Comparison of ENCODE assay signal across 9 cellular contexts in the genomic region with DNA sequence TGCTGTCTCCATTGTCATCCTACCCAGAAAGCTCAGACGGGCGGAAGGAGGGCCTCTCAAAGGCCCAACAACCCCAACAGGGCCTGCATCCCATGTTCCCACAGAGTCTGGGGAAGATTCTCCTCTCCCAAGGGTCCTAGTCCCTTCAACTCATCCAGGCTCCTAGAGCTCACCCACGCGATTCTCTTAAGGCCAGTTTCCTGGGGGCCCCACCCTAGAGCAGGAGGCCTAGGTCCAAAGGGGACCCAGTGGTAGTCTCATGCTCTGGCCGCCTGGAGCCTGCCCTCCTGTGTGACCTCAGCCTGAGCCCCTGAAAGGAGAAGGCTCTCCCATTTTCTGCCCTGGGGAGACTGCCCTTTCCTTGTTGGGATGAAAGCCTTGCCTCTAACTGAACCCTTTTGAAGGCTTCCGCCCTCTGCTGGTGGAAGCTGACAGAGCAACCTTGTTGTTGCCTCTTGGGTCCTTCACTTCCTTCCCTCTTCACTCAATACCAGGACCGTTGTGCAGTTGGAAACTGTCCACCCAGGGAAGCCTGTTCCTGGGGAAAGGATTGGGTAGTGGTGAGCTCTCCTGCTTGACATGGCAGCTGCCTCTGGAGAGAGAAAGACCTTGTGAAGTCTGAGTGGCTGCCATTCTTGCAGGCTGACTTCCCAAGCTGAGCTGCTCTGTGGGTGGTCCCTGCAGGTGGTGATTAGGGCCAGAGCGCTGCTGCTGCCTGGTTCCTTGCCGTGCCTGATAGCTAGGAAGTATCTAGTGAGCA.
DNase-seq lines count a peak whose midpoint lies in the region; ATAC-seq, FAIRE-seq and TF ChIP-seq lines count a peak whose summit lies in the region.
"Had no signal": no experiment of that assay in that cellular context is flagged by ENCODE, and none has a peak within 500 bp of the region (broad histone marks: within the 10 kb centered on the region; RNA-seq: fewer than 3 reads in every experiment).

No MANE protein-coding gene starts in this region.

- H3F3A ChIP-seq in SK-N-SH (replicated peaks; ENCODE audit: insufficient read depth) = no peaks in the 10 kb centered on the region

- H3K27me3 Mint-ChIP-seq in stimulated activated naive B cell treated with anti-CD40 and anti-IgM and Interleukin-4, amounts not matched to agents 10 μg/mL and 1 μg/mL and 100 μg/mL, for 72 hours = no peaks in the 10 kb centered on the region
- H3K27me3 Mint-ChIP-seq: stimulated activated naive CD8-positive, alpha-beta T cell treated with anti-CD3 and anti-CD28 coated beads, Interleukin-15, Interleukin-2, amounts not matched to agents 100 ng/mL and 50 ng/mL, for 24 hours had no signal

- no peaks in the 10 kb centered on the region for H3K9me3 Mint-ChIP-seq in stimulated activated naive B cell treated with anti-CD40 and anti-IgM and Interleukin-4, amounts not matched to agents 10 μg/mL and 1 μg/mL and 100 μg/mL, for 72 hours
- H3K9me3 Mint-ChIP-seq: stimulated activated naive CD8-positive, alpha-beta T cell treated with anti-CD3 and anti-CD28 coated beads, Interleukin-15, Interleukin-2, amounts not matched to agents 100 ng/mL and 50 ng/mL, for 24 hours had no signal

- no peaks in the 10 kb centered on the region for H3K9me3 ChIP-seq in SK-N-SH
- no peaks in the 10 kb centered on the region for H3K9me3 ChIP-seq in kidney (ENCODE audit: control insufficient read depth in 1 of 2, low read length in 2 of 2)

- H3K4me2 ChIP-seq in SK-N-SH = no peak overlapping the region

- no peak overlapping the region for H3K27ac Mint-ChIP-seq in stimulated activated naive B cell treated with anti-CD40 and anti-IgM and Interleukin-4, amounts not matched to agents 10 μg/mL and 1 μg/mL and 100 μg/mL, for 72 hours
- H3K27ac Mint-ChIP-seq: stimulated activated naive CD8-positive, alpha-beta T cell treated with anti-CD3 and anti-CD28 coated beads, Interleukin-15, Interleukin-2, amounts not matched to agents 100 ng/mL and 50 ng/mL, for 24 hours had no signal

- H3K4me1 ChIP-seq in SK-N-SH (ENCODE audit: control insufficient read depth in 1 of 2, insufficient read depth in 2 of 2, low read depth in 1 of 2, low read length in 1 of 2) = peaks cover 0 to 3% of the 10 kb centered on the region in 2 experiments; a peak in 1 of 4 replicates
- H3K4me1 ChIP-seq in kidney (ENCODE audit: control insufficient read depth in 1 of 2, insufficient read depth in 1 of 2, low read depth in 1 of 2, low read length in 2 of 2) = no peaks in the 10 kb centered on the region

- CTCF ChIA-PET in SK-N-SH (lab: Yijun Ruan, JAX) = interaction anchor here (0.7 to 3.5 kb wide), 17 partner anchors 9 to 385 kb away, joined by 3 to 16 read pairs (median 4); a partner anchor contains a TSS

- H3K4me3 Mint-ChIP-seq in stimulated activated naive B cell treated with anti-CD40 and anti-IgM and Interleukin-4, amounts not matched to agents 10 μg/mL and 1 μg/mL and 100 μg/mL, for 72 hours = no peak overlapping the region
- H3K4me3 Mint-ChIP-seq: stimulated activated naive CD8-positive, alpha-beta T cell treated with anti-CD3 and anti-CD28 coated beads, Interleukin-15, Interleukin-2, amounts not matched to agents 100 ng/mL and 50 ng/mL, for 24 hours had no signal

- H3K27ac ChIP-seq in SK-N-SH (ENCODE audit: low read depth in 2 of 2, low read length in 1 of 2) (no peak overlapping the region; a peak in 1 of 4 replicates), kidney (ENCODE audit: low read depth in 2 of 2, low read length in 2 of 2) (no peak overlapping the region)

- no peaks in the 10 kb centered on the region for H3K9me2 ChIP-seq in SK-N-SH

- TF ChIP-seq CTCF in SK-N-SH (IDR thresholded peaks at IDR 0.05) = peak; percentile 65
- peak; percentile 58 for TF ChIP-seq CTCF in kidney (IDR thresholded peaks at IDR 0.05; ENCODE audit: borderline replicate concordance, extremely low read depth, insufficient read depth)

- no peak for TF ChIP-seq EP300 in SK-N-SH (IDR thresholded peaks at IDR 0.05; ENCODE audit: borderline replicate concordance in 1 of 2, low read depth in 1 of 2, low read length in 1 of 2)

- H3K4me3 ChIP-seq in SK-N-SH (ENCODE audit: low read depth in 2 of 2, low read length in 1 of 2) = peak overlapping the region in 1 of 2 experiments; percentile 16; a peak in 1 of 4 replicates
- no peak overlapping the region for H3K4me3 ChIP-seq in kidney (ENCODE audit: low read length in 2 of 2)

- DNase-seq in NCI-H1436 (lab: John Stamatoyannopoulos, UW) (peak; percentile 7), NCI-H1436 treated with DMSO at 0.1 percent for 48 hours (lab: John Stamatoyannopoulos, UW) (no peak), HT-29 (ENCODE audit: low spot score) (peak; percentile 90), SK-N-SH (peak; percentile 25), astrocyte of the hippocampus (ENCODE audit: low read depth, low spot score) (peak; percentile 33), kidney (no peak)
- DNase-seq in stimulated activated naive B cell treated with anti-CD40 and anti-IgM and Interleukin-4, amounts not matched to agents 10 μg/mL and 1 μg/mL and 100 μg/mL, for 72 hours = no peak

- H4K20me1 ChIP-seq in SK-N-SH (ENCODE audit: insufficient read depth) = no peaks in the 10 kb centered on the region

- no peaks in the 10 kb centered on the region for H3K79me2 ChIP-seq in SK-N-SH (ENCODE audit: insufficient read depth)

- ATAC-seq in stimulated activated naive B cell treated with anti-CD40 and anti-IgM and Interleukin-4, amounts not matched to agents 10 μg/mL and 1 μg/mL and 100 μg/mL, for 72 hours (replicated peaks) = peak; percentile 50 to 71
- ATAC-seq in GM19455 (IDR thresholded peaks at IDR 0.05; ENCODE audit: unreplicated experiment) = no peak

- H3K36me3 ChIP-seq in SK-N-SH (replicated peaks in 1 of 2; ENCODE audit: control insufficient read depth in 1 of 2, insufficient read depth in 2 of 2, low read length in 1 of 2) (peaks cover 0 to 9% of the 10 kb centered on the region in 2 experiments), kidney (ENCODE audit: control insufficient read depth in 1 of 2, insufficient read depth in 2 of 2, low read length in 2 of 2) (no peaks in the 10 kb centered on the region)

- 84% methylated on average over 6 of the region's 9 CpGs for WGBS in SK-N-SH (ENCODE audit: low lambda C conversion rate)

- no peak overlapping the region for H2AFZ ChIP-seq in SK-N-SH (ENCODE audit: low read depth)

- peaks cover 16 to 37% of the 10 kb centered on the region in 2 donors for H3K36me3 Mint-ChIP-seq in stimulated activated naive B cell treated with anti-CD40 and anti-IgM and Interleukin-4, amounts not matched to agents 10 μg/mL and 1 μg/mL and 100 μg/mL, for 72 hours

- peaks cover 8 to 17% of the 10 kb centered on the region in 2 donors for H3K4me1 Mint-ChIP-seq in stimulated activated naive B cell treated with anti-CD40 and anti-IgM and Interleukin-4, amounts not matched to agents 10 μg/mL and 1 μg/mL and 100 μg/mL, for 72 hours

- no peaks in the 10 kb centered on the region for H3K27me3 ChIP-seq in SK-N-SH (ENCODE audit: insufficient read depth)

- FAIRE-seq in kidney (lab: Jason Lieb, UNC) = no peak

- intact Hi-C loops in kidney (cut with DNase I) = no loop called here

- peak; percentile 36 for TF ChIP-seq RAD21 in SK-N-SH (IDR thresholded peaks at IDR 0.05; ENCODE audit: low read length)

- POLR2A ChIA-PET in SK-N-SH (lab: Yijun Ruan, JAX) = no interaction called here

- H3K9ac ChIP-seq in SK-N-SH (no peak overlapping the region), kidney (ENCODE audit: low read length in 2 of 2) (no peak overlapping the region)

TF ChIP-seq in SK-N-SH, 30 proteins besides CTCF, POLR2A, EP300 and RAD21:
- TF ChIP-seq, protein P1, sequence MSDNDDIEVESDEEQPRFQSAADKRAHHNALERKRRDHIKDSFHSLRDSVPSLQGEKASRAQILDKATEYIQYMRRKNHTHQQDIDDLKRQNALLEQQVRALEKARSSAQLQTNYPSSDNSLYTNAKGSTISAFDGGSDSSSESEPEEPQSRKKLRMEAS (IDR thresholded peaks at IDR 0.05; ENCODE audit: low read depth) = no peak
- TF ChIP-seq GATA2 (CRISPR knock-in tag; IDR thresholded peaks at IDR 0.05) (no peak), SMC3 (IDR thresholded peaks at IDR 0.05; ENCODE audit: low read depth, low read length) (peak; percentile 31), FOXM1 (IDR thresholded peaks at IDR 0.05; ENCODE audit: low read depth) (no peak)
- TF ChIP-seq, protein P2, sequence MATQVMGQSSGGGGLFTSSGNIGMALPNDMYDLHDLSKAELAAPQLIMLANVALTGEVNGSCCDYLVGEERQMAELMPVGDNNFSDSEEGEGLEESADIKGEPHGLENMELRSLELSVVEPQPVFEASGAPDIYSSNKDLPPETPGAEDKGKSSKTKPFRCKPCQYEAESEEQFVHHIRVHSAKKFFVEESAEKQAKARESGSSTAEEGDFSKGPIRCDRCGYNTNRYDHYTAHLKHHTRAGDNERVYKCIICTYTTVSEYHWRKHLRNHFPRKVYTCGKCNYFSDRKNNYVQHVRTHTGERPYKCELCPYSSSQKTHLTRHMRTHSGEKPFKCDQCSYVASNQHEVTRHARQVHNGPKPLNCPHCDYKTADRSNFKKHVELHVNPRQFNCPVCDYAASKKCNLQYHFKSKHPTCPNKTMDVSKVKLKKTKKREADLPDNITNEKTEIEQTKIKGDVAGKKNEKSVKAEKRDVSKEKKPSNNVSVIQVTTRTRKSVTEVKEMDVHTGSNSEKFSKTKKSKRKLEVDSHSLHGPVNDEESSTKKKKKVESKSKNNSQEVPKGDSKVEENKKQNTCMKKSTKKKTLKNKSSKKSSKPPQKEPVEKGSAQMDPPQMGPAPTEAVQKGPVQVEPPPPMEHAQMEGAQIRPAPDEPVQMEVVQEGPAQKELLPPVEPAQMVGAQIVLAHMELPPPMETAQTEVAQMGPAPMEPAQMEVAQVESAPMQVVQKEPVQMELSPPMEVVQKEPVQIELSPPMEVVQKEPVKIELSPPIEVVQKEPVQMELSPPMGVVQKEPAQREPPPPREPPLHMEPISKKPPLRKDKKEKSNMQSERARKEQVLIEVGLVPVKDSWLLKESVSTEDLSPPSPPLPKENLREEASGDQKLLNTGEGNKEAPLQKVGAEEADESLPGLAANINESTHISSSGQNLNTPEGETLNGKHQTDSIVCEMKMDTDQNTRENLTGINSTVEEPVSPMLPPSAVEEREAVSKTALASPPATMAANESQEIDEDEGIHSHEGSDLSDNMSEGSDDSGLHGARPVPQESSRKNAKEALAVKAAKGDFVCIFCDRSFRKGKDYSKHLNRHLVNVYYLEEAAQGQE (IDR thresholded peaks at IDR 0.05; ENCODE audit: low read depth, low read length) = no peak
- TF ChIP-seq, protein P3, sequence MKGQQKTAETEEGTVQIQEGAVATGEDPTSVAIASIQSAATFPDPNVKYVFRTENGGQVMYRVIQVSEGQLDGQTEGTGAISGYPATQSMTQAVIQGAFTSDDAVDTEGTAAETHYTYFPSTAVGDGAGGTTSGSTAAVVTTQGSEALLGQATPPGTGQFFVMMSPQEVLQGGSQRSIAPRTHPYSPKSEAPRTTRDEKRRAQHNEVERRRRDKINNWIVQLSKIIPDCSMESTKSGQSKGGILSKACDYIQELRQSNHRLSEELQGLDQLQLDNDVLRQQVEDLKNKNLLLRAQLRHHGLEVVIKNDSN (IDR thresholded peaks at IDR 0.05; ENCODE audit: borderline replicate concordance, low read depth) = no peak

Comparison
In these comparisons a context has a peak if more than half of its experiments do, and no peak if none do; other contexts are left out.
1. DNase-seq: peak in NCI-H1436 (single experiment), HT-29 (single experiment), SK-N-SH (single experiment) and astrocyte of the hippocampus (single experiment); none in NCI-H1436 treated with DMSO at 0.1 percent for 48 hours (single experiment), kidney (single experiment) and stimulated activated naive B cell treated with anti-CD40 and anti-IgM and Interleukin-4, amounts not matched to agents 10 μg/mL and 1 μg/mL and 100 μg/mL, for 72 hours (single experiment).